17 cellular contexts compared by ENCODE assay signal in the genomic region with DNA sequence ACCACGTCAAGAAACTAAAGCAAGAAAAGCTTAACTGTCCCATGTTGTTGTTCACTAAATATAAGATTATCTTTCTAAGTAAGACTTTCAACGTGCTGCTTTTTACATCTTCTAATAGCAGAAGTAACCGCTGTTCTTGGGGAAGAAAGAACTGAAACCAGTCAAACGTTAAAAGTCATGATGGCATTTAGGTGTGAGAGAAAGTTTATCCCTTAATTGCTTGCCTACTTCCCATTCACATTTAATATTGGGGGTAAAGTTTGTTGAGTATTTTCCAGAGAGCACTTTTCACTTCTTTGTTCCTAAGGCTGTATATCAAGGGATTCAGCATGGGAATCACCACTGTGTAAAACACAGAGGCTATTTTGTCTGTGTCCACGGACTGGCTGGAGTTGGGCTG.
DNase-seq lines count a peak whose midpoint lies in the region; ATAC-seq, FAIRE-seq and TF ChIP-seq lines count a peak whose summit lies in the region.
"Had no signal": no experiment of that assay in that cellular context is flagged by ENCODE, and none has a peak within 500 bp of the region (broad histone marks: within the 10 kb centered on the region; RNA-seq: fewer than 3 reads in every experiment).

No MANE protein-coding gene starts in this region.

- no peak for TF ChIP-seq POLR2A in GM18505 (IDR thresholded peaks at IDR 0.05; ENCODE audit: borderline replicate concordance, extremely low read depth, insufficient read depth, insufficient read length)

- FAIRE-seq in D721Med (lab: Jason Lieb, UNC) = no peak

- no peak for TF ChIP-seq CTCF in D721Med (IDR thresholded peaks at IDR 0.05; ENCODE audit: insufficient read depth, missing control alignments)

- ATAC-seq in GM18505 (IDR thresholded peaks at IDR 0.05; ENCODE audit: unreplicated experiment) (peak; percentile 44), GM21367 (IDR thresholded peaks at IDR 0.05; ENCODE audit: unreplicated experiment) (peak; percentile 56), HG03175 (IDR thresholded peaks at IDR 0.05; ENCODE audit: unreplicated experiment) (peak; percentile 36), HG02610 (IDR thresholded peaks at IDR 0.05; ENCODE audit: unreplicated experiment) (no peak)
- ATAC-seq: activated CD8-positive, alpha-beta memory T cell treated with anti-CD3 and anti-CD28 coated beads, Interleukin-2, amount 10 ng/mL, durations not matched to agents 7 days and 5 days; WTC11 had no signal

- peak; percentile 18 for DNase-seq in SKM-1 (lab: John Stamatoyannopoulos, UW; ENCODE audit: unreplicated experiment)
- no peak for DNase-seq in D721Med (ENCODE audit: insufficient read length, low spot score)
- no peak for DNase-seq in 8988T
- DNase-seq in NCI-H82 treated with DMSO at 0.1 percent for 48 hours (lab: John Stamatoyannopoulos, UW; ENCODE audit: unreplicated experiment) = no peak
- DNase-seq: activated CD8-positive, alpha-beta memory T cell treated with anti-CD3 and anti-CD28 coated beads, Interleukin-2, amount 10 ng/mL, durations not matched to agents 7 days and 5 days; GOT3; hippocampal formation; Kasumi-1; NCI-H2081; NCI-H526 treated with DMSO at 0.1 percent for 48 hours; stimulated activated CD4-positive, alpha-beta T cell treated with anti-CD3 and anti-CD28 coated beads, Interleukin-4, amount 100 ng/mL, for 4 hours; upper lobe of left lung had no signal
